Comparison of ENCODE assay signal across 17 cellular contexts in genomic region chr11:124170801-124171586, GRCh38. TPM values are rescaled to one million over a fixed set of nuclear protein-coding genes. Genes with fewer than 3 reads are reported as not detected.
"Had no signal": no experiment of that assay in that cellular context is flagged by ENCODE, and none has a peak within 500 bp of the region (broad histone marks: within the 10 kb centered on the region; RNA-seq: fewer than 3 reads in every experiment).

No MANE protein-coding gene starts in this region.

- H3K9me3 Mint-ChIP-seq: activated naive CD8-positive, alpha-beta T cell treated with anti-CD3 and anti-CD28 coated beads, Interleukin-2, amount 10 ng/mL, durations not matched to agents 7 days and 5 days; activated T-cell treated with anti-CD3 and anti-CD28 coated beads, Interleukin-2, amount 50 U/mL, for 4 hours; natural killer cell treated with Interleukin-12 subunit alpha and Interleukin-12 subunit beta and Interleukin-15 and Interleukin-18, amount 100 ng/mL, for 72 hours; T-helper 2 cell treated with Interferon-gamma antibody and Interleukin-4, amounts not matched to agents 5 μg/mL and 100 μg/mL, for 36 hours had no signal

- ATAC-seq: activated CD4-positive, CD25-positive, alpha-beta regulatory T cell treated with anti-CD3 and anti-CD28 coated beads, Interleukin-2, amount 50 U/mL, for 24 hours; activated T-cell treated with anti-CD3 and anti-CD28 coated beads, Interleukin-2, amount 50 U/mL, for 4 hours; foreskin keratinocyte; natural killer cell treated with Interleukin-12 subunit alpha and Interleukin-12 subunit beta and Interleukin-15 and Interleukin-18, amount 100 ng/mL, for 72 hours had no signal

- H3K4me1 Mint-ChIP-seq: activated naive CD8-positive, alpha-beta T cell treated with anti-CD3 and anti-CD28 coated beads, Interleukin-2, amount 10 ng/mL, durations not matched to agents 7 days and 5 days had no signal

- H3K36me3 Mint-ChIP-seq: activated naive CD8-positive, alpha-beta T cell treated with anti-CD3 and anti-CD28 coated beads, Interleukin-2, amount 10 ng/mL, durations not matched to agents 7 days and 5 days; memory B cell; natural killer cell treated with Interleukin-12 subunit alpha and Interleukin-12 subunit beta and Interleukin-15 and Interleukin-18, amount 100 ng/mL, for 72 hours had no signal

- H3K27me3 ChIP-seq: esophagus squamous epithelium, foreskin keratinocyte, upper lobe of left lung had no signal

- H3K27ac Mint-ChIP-seq: activated naive CD8-positive, alpha-beta T cell treated with anti-CD3 and anti-CD28 coated beads, Interleukin-2, amount 10 ng/mL, durations not matched to agents 7 days and 5 days; memory B cell; natural killer cell treated with Interleukin-12 subunit alpha and Interleukin-12 subunit beta and Interleukin-15 and Interleukin-18, amount 100 ng/mL, for 72 hours; T-helper 2 cell treated with Interferon-gamma antibody and Interleukin-4, amounts not matched to agents 5 μg/mL and 100 μg/mL, for 36 hours had no signal

- H3K36me3 ChIP-seq: esophagus squamous epithelium, upper lobe of left lung had no signal

- DNase-seq: activated gamma-delta T cell treated with Interleukin-2 at 50 U/mL for 16 hours; activated naive CD8-positive, alpha-beta T cell treated with anti-CD3 and anti-CD28 coated beads, Interleukin-2, amount 10 ng/mL, durations not matched to agents 7 days and 5 days; activated T-cell treated with anti-CD3 and anti-CD28 coated beads, Interleukin-2, amount 50 U/mL, for 4 hours; aorta; esophagus squamous epithelium; foreskin keratinocyte; head of caudate nucleus; stimulated activated CD4-positive, alpha-beta T cell treated with anti-CD3 and anti-CD28 coated beads, Interleukin-12 subunit alpha, Interleukin-12 subunit beta, amount 100 ng/mL, for 4 hours; stimulated activated naive CD4-positive, alpha-beta T cell treated with Interleukin-2 at 50 U/mL for 16 hours had no signal

- H3K4me3 ChIP-seq: esophagus squamous epithelium, upper lobe of left lung had no signal

- H3K4me1 ChIP-seq: esophagus squamous epithelium, foreskin keratinocyte, upper lobe of left lung had no signal

- H3K4me3 Mint-ChIP-seq: activated naive CD8-positive, alpha-beta T cell treated with anti-CD3 and anti-CD28 coated beads, Interleukin-2, amount 10 ng/mL, durations not matched to agents 7 days and 5 days; activated T-cell treated with anti-CD3 and anti-CD28 coated beads, Interleukin-2, amount 50 U/mL, for 4 hours; memory B cell; natural killer cell treated with Interleukin-12 subunit alpha and Interleukin-12 subunit beta and Interleukin-15 and Interleukin-18, amount 100 ng/mL, for 72 hours; T-helper 2 cell treated with Interferon-gamma antibody and Interleukin-4, amounts not matched to agents 5 μg/mL and 100 μg/mL, for 36 hours had no signal

- H3K9me3 ChIP-seq: esophagus squamous epithelium, upper lobe of left lung had no signal

- H3K27ac ChIP-seq: esophagus squamous epithelium, foreskin keratinocyte, upper lobe of left lung had no signal

RNA-seq across cellular contexts. Expression of gene OR10D3, which starts 12.2 kb away (rescaled TPM):
- total RNA-seq: activated naive CD8-positive, alpha-beta T cell treated with anti-CD3 and anti-CD28 coated beads, Interleukin-2, amount 10 ng/mL, durations not matched to agents 7 days and 5 days; activated T-cell treated with anti-CD3 and anti-CD28 coated beads, Interleukin-2, amount 50 U/mL, for 4 hours; aorta; bronchial epithelial cell; esophagus squamous epithelium; foreskin keratinocyte; natural killer cell treated with Interleukin-12 subunit alpha and Interleukin-12 subunit beta and Interleukin-15 and Interleukin-18, amount 100 ng/mL, for 72 hours; osteoblast; pulmonary artery endothelial cell; upper lobe of left lung had no signal
- polyA plus RNA-seq: aorta, foreskin keratinocyte had no signal
